ENCODE assay signal across 10 cellular contexts in the genomic region with DNA sequence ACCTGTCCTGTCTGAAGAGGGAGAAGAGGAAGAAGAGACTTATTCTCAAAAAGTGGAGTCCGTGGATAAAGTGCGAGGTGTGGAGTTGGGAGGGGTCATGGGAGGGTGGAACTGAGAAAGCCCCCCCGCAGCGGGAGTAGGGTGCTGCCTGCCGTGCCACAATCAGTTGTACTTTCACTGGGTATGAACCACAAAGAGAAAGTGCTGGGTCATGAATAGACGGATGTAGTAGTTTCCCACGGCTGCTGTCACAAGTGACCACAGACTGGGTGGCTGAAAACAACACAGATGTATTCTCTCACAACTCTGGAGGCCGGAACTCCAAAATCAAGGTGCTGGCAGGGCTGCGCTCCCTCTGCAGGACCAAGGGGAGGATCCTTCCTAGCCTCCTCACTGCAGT. TPM values are rescaled to one million over a fixed set of nuclear protein-coding genes. Genes with fewer than 3 reads are reported as not detected.
A peak's percentile ranks its signal among the peaks of the same experiment; 100 is the strongest.
DNase-seq lines count a peak whose midpoint lies in the region; ATAC-seq and TF ChIP-seq lines count a peak whose summit lies in the region.
"Had no signal": no experiment of that assay in that cellular context is flagged by ENCODE, and none has a peak within 500 bp of the region (broad histone marks: within the 10 kb centered on the region; RNA-seq: fewer than 3 reads in every experiment).

No MANE protein-coding gene starts in this region.

- peak; percentile 82 for ATAC-seq in GM19455 (IDR thresholded peaks at IDR 0.05; ENCODE audit: unreplicated experiment)
- ATAC-seq in HG03175 (IDR thresholded peaks at IDR 0.05; ENCODE audit: unreplicated experiment), result peak; percentile 93
- ATAC-seq: gastrocnemius medialis had no signal

- no CpG with 5 or more reads among the region's 9 CpGs for WGBS in H9 (ENCODE audit: extremely low coverage, insufficient read length, low lambda C conversion rate)

- H2BK15ac ChIP-seq in H9 (ENCODE audit: low read depth, low read length), result no peak overlapping the region

- H3K27ac ChIP-seq in right atrium auricular region (no peak overlapping the region), H9 (ENCODE audit: insufficient read length, low read depth, low read length) (no peak overlapping the region)
- H3K27ac ChIP-seq: gastrocnemius medialis, parathyroid adenoma had no signal

- H4K91ac ChIP-seq in H9 (ENCODE audit: insufficient read length, low read depth, low read length), result no peak overlapping the region

- peaks cover 10% of the 10 kb centered on the region for H3K27me3 Mint-ChIP-seq in activated naive CD8-positive, alpha-beta T cell treated with anti-CD3 and anti-CD28 coated beads for 36 hours
- peaks cover 42% of the 10 kb centered on the region for H3K27me3 Mint-ChIP-seq in H9 (ENCODE audit: low read depth)

- peaks cover 0 to 2% of the 10 kb centered on the region in 2 donors for H3K4me1 ChIP-seq in right atrium auricular region
- H3K4me1 ChIP-seq in H9 (ENCODE audit: insufficient read depth, low read length), result no peaks in the 10 kb centered on the region
- H3K4me1 ChIP-seq: gastrocnemius medialis, parathyroid adenoma had no signal

- H4K8ac ChIP-seq in H9 (replicated peaks; ENCODE audit: insufficient read length, low read depth, low read length), result no peak overlapping the region

- H3K79me2 ChIP-seq in H9 (ENCODE audit: insufficient read depth, low read length), result no peaks in the 10 kb centered on the region
- H3K79me2 ChIP-seq: parathyroid adenoma had no signal

- H3K18ac ChIP-seq in H9 (ENCODE audit: insufficient read length, low read depth, low read length), result no peak overlapping the region

- H3K23ac ChIP-seq in H9 (ENCODE audit: insufficient read length, low read depth, low read length), result no peak overlapping the region

- no peak overlapping the region for H3T11ph ChIP-seq in H9 (ENCODE audit: low read length)

- no peaks in the 10 kb centered on the region for H3K36me3 ChIP-seq in right atrium auricular region
- H3K36me3 ChIP-seq: gastrocnemius medialis had no signal

- no peak overlapping the region for H3K4me3 Mint-ChIP-seq in activated naive CD8-positive, alpha-beta T cell treated with anti-CD3 and anti-CD28 coated beads for 36 hours
- H3K4me3 Mint-ChIP-seq in H9, result no peak overlapping the region

- TF ChIP-seq CTCF in GM12865 (IDR thresholded peaks at IDR 0.05; ENCODE audit: insufficient read depth, low read depth, low read length, missing control alignments) (no peak), right atrium auricular region (IDR thresholded peaks at IDR 0.05) (no peak), H9 (conservative IDR thresholded peaks at IDR 0.05) (no peak)

- H3K4me1 Mint-ChIP-seq in activated naive CD8-positive, alpha-beta T cell treated with anti-CD3 and anti-CD28 coated beads for 36 hours, result peaks cover 8% of the 10 kb centered on the region
- H3K4me1 Mint-ChIP-seq in H9, result peaks cover 2 to 3% of the 10 kb centered on the region in 2 experiments; a peak in 2 of 4 replicates

- no peaks in the 10 kb centered on the region for H3K9me3 Mint-ChIP-seq in activated naive CD8-positive, alpha-beta T cell treated with anti-CD3 and anti-CD28 coated beads for 36 hours
- no peaks in the 10 kb centered on the region for H3K9me3 Mint-ChIP-seq in H9

- no peak overlapping the region for H3K56ac ChIP-seq in H9 (ENCODE audit: insufficient read length, low read depth, low read length)

- H3K4ac ChIP-seq in H9 (ENCODE audit: low read depth, low read length), result no peak overlapping the region

- H3K4me3 ChIP-seq in GM12865 (ENCODE audit: low read depth, low read length), result no peak overlapping the region
- no peak overlapping the region for H3K4me3 ChIP-seq in right atrium auricular region
- H3K4me3 ChIP-seq: gastrocnemius medialis had no signal

- no peaks in the 10 kb centered on the region for H3K36me3 Mint-ChIP-seq in activated naive CD8-positive, alpha-beta T cell treated with anti-CD3 and anti-CD28 coated beads for 36 hours
- H3K36me3 Mint-ChIP-seq in H9 (ENCODE audit: insufficient read depth in 1 of 3, low read depth in 3 of 3), result no peaks in the 10 kb centered on the region; a peak in 1 of 7 replicates

- H3K79me1 ChIP-seq in H9 (ENCODE audit: insufficient read depth, low read depth, low read length, poor library complexity, severe bottlenecking), result no peaks in the 10 kb centered on the region

- H3K14ac ChIP-seq in H9 (ENCODE audit: insufficient read depth, low read length), result no peak overlapping the region; the same call in 1 of the 2 replicates

- no peak overlapping the region for H2BK20ac ChIP-seq in H9 (ENCODE audit: low read depth, low read length, poor library complexity, severe bottlenecking)

- no peak overlapping the region for H2AK5ac ChIP-seq in H9 (ENCODE audit: insufficient read length, low read length)

- peak; percentile 90 for DNase-seq in GM12865 (ENCODE audit: low read depth)
- DNase-seq in activated naive CD8-positive, alpha-beta T cell treated with anti-CD3 and anti-CD28 coated beads for 36 hours, result peak; percentile 28
- no peak for DNase-seq in OCI-M2 (lab: John Stamatoyannopoulos, UW; ENCODE audit: unreplicated experiment)
- no peak for DNase-seq in right atrium auricular region (ENCODE audit: low spot score)
- no peak for DNase-seq in KBM-7
- DNase-seq in H9, result no peak
- DNase-seq: gastrocnemius medialis had no signal

- H2AFZ ChIP-seq in H9 (ENCODE audit: low read length), result no peak overlapping the region
- H2AFZ ChIP-seq: parathyroid adenoma had no signal

- H3K27ac Mint-ChIP-seq in activated naive CD8-positive, alpha-beta T cell treated with anti-CD3 and anti-CD28 coated beads for 36 hours, result no peak overlapping the region
- H3K27ac Mint-ChIP-seq in H9, result no peak overlapping the region

- peaks cover 4% of the 10 kb centered on the region for H3K23me2 ChIP-seq in H9 (ENCODE audit: insufficient read length, low read depth, low read length, poor library complexity, severe bottlenecking)

- no peak overlapping the region for H2BK12ac ChIP-seq in H9 (ENCODE audit: insufficient read length, low read depth, low read length)

- no peak overlapping the region for H2BK120ac ChIP-seq in H9 (ENCODE audit: low read depth, low read length, poor library complexity, severe bottlenecking)

- H3K27me3 ChIP-seq in right atrium auricular region (peaks cover 0 to 2% of the 10 kb centered on the region in 2 donors), H9 (ENCODE audit: insufficient read depth, low read length) (no peaks in the 10 kb centered on the region)

- no peaks in the 10 kb centered on the region for H3K9me3 ChIP-seq in right atrium auricular region
- no peaks in the 10 kb centered on the region for H3K9me3 ChIP-seq in H9 (ENCODE audit: control insufficient read depth, low read depth, low read length)
- H3K9me3 ChIP-seq: gastrocnemius medialis had no signal

- H4K5ac ChIP-seq in H9 (ENCODE audit: insufficient read length, low read depth, low read length), result no peak overlapping the region

- no peak overlapping the region for H3K9ac ChIP-seq in H9 (ENCODE audit: extremely low read depth, insufficient read length, low read length)
- H3K9ac ChIP-seq: parathyroid adenoma had no signal

- H3K4me2 ChIP-seq in H9 (ENCODE audit: insufficient read depth, insufficient read length, low read length), result no peak overlapping the region

- no peak overlapping the region for H2BK5ac ChIP-seq in H9 (ENCODE audit: insufficient read length, low read length)

- no peaks in the 10 kb centered on the region for H4K20me1 ChIP-seq in H9 (ENCODE audit: control insufficient read depth, insufficient read depth, insufficient read length)

- in situ Hi-C loops in KBM-7 (cut with MboI; ENCODE audit: low pct_unique_long_range_greater_than_20kb, low sequenced_read_pairs), result no loop called here

RNA-seq across cellular contexts. Expression of gene DNAH10, which starts 5.5 kb away (rescaled TPM):
- under 1 TPM; 0.06 to 0.22 TPM for total RNA-seq in activated naive CD8-positive, alpha-beta T cell treated with anti-CD3 and anti-CD28 coated beads for 36 hours
- total RNA-seq in right atrium auricular region (under 1 TPM in 1 of 2 donors, not detected in 1; 0.11 TPM), H9 (2021) (0.17 and 0.22 TPM in 2 replicates)

RNA-seq across cellular contexts. Expression of gene ATP6V0A2, which starts 55.5 kb away (rescaled TPM):
- total RNA-seq in activated naive CD8-positive, alpha-beta T cell treated with anti-CD3 and anti-CD28 coated beads for 36 hours, result 10 to 100 TPM; 49.5 to 54.3 TPM
- total RNA-seq in right atrium auricular region, result 10 to 100 TPM; 11.6 to 14.0 TPM
- 56.9 and 58.0 TPM in 2 replicates for total RNA-seq in H9 (2021)

Comparison
In these comparisons a context has a peak if more than half of its experiments do, and no peak if none do; other contexts are left out.
1. DNase-seq: peak in GM12865 (single experiment) and activated naive CD8-positive, alpha-beta T cell treated with anti-CD3 and anti-CD28 coated beads for 36 hours (single experiment); none in OCI-M2 (single experiment), right atrium auricular region (single experiment), KBM-7 (single experiment) and H9 (single experiment).